Comparison of ENCODE assay signal across 27 cellular contexts in the genomic region with DNA sequence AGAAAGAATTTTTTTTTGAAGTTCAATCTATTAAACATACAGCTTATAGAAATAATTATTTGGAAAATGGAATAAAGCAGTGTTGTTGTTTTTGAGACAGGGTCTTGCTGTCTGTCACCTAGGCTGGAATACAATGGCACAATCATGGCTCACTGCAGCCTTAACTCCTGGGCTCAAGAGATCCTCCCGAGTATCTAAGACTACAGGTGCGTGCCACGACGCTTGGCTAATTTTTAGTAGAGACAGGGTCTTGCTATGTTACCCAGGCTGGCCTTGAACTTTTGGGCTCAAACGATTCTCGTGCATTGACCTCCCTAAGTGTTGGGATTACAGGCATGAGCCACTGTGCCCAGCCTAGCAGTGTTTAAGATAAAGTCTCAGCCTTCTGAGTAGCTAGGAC. TPM values are rescaled to one million over a fixed set of nuclear protein-coding genes. Genes with fewer than 3 reads are reported as not detected.
DNase-seq lines count a peak whose midpoint lies in the region; ATAC-seq, FAIRE-seq and TF ChIP-seq lines count a peak whose summit lies in the region.
"Had no signal": no experiment of that assay in that cellular context is flagged by ENCODE, and none has a peak within 500 bp of the region (broad histone marks: within the 10 kb centered on the region; RNA-seq: fewer than 3 reads in every experiment).

No MANE protein-coding gene starts in this region.

- TF ChIP-seq EP300 in A549 (IDR thresholded peaks at IDR 0.05) = no peak

- H3K4me1 Mint-ChIP-seq in activated T-helper 1 cell treated with anti-CD3 and anti-CD28 coated beads, Interleukin-12 subunit alpha, Interleukin-12 subunit beta, Interleukin-2, Interleukin-4 antibody, amounts not matched to agents 30 ng/mL and 10 ng/mL and 1 ng/mL, durations not matched to agents 14 hours and 24 hours and 36 hours (ENCODE audit: low read depth) = peaks cover 40% of the 10 kb centered on the region

- H3K36me3 Mint-ChIP-seq in activated T-helper 1 cell treated with anti-CD3 and anti-CD28 coated beads, Interleukin-12 subunit alpha, Interleukin-12 subunit beta, Interleukin-2, Interleukin-4 antibody, amounts not matched to agents 30 ng/mL and 10 ng/mL and 1 ng/mL, durations not matched to agents 14 hours and 24 hours and 36 hours (ENCODE audit: low read depth) = peaks cover 54% of the 10 kb centered on the region

- POLR2A ChIA-PET in A549 (lab: Yijun Ruan, JAX) = interaction anchor here (0.7 to 1.5 kb wide), 2 partner anchors 9 to 32 kb away, joined by 3 to 7 read pairs; a partner anchor contains a TSS
- POLR2A ChIA-PET in AG04450 (lab: Yijun Ruan, JAX) = interaction anchor here (0.6 kb wide), 1 partner anchor 113 kb away, joined by 3 read pairs; no protein-coding TSS in a partner anchor

- H3K4me2 ChIP-seq in A549 = no peak overlapping the region
- H3K4me2 ChIP-seq: BLaER1 had no signal

- no peak overlapping the region for H3K27ac ChIP-seq in A549
- H3K27ac ChIP-seq in AG04450 (ENCODE audit: low read depth, low read length) = peak overlapping the region; percentile 33
- no peak overlapping the region for H3K27ac ChIP-seq in kidney (ENCODE audit: low read depth in 2 of 2, low read length in 2 of 2)
- H3K27ac ChIP-seq: BLaER1 had no signal

- no peaks in the 10 kb centered on the region for H3K27me3 ChIP-seq in AG04450 (ENCODE audit: control insufficient read depth, insufficient read depth, low read length)
- H3K27me3 ChIP-seq: BE2C, BLaER1 had no signal

- no peaks in the 10 kb centered on the region for H3K27me3 Mint-ChIP-seq in activated T-helper 1 cell treated with anti-CD3 and anti-CD28 coated beads, Interleukin-12 subunit alpha, Interleukin-12 subunit beta, Interleukin-2, Interleukin-4 antibody, amounts not matched to agents 30 ng/mL and 10 ng/mL and 1 ng/mL, durations not matched to agents 14 hours and 24 hours and 36 hours (ENCODE audit: insufficient read depth)
- H3K27me3 Mint-ChIP-seq: CD4-positive, alpha-beta memory T cell; CD4-positive, CD25-positive, alpha-beta regulatory T cell; CD8-positive, alpha-beta memory T cell had no signal

- H3K36me3 ChIP-seq in kidney (ENCODE audit: control insufficient read depth in 1 of 2, insufficient read depth in 2 of 2, low read length in 2 of 2) = peaks cover 18 to 43% of the 10 kb centered on the region in 2 donors

- ATAC-seq in A549 (peak in 1 of 2 experiments; percentile 36; a peak in 3 of 6 replicates), GM21619 (IDR thresholded peaks at IDR 0.05; ENCODE audit: unreplicated experiment) (no peak), GM19324 (IDR thresholded peaks at IDR 0.05; ENCODE audit: low FRiP score, unreplicated experiment) (no peak)
- ATAC-seq: GM12878 had no signal

- no peak overlapping the region for H3K9ac ChIP-seq in kidney (ENCODE audit: low read length in 2 of 2)
- H3K9ac ChIP-seq: BLaER1 had no signal

- H3K4me3 ChIP-seq in A549 = no peak overlapping the region
- no peak overlapping the region for H3K4me3 ChIP-seq in AG04450 (ENCODE audit: low read depth, low read length)
- no peak overlapping the region for H3K4me3 ChIP-seq in kidney (ENCODE audit: low read length in 2 of 2)
- H3K4me3 ChIP-seq: BLaER1, GM12878 had no signal

- no peak for TF ChIP-seq RAD21 in A549 (conservative IDR thresholded peaks at IDR 0.05 in 1 of 2, IDR thresholded peaks at IDR 0.05 in 1 of 2)

- FAIRE-seq in A549 (lab: Jason Lieb, UNC) (no peak), kidney (lab: Jason Lieb, UNC) (no peak)
- FAIRE-seq: A204.1, GM12878, GM12892, GM18507 had no signal

- H3K9me3 ChIP-seq in A549 (no peaks in the 10 kb centered on the region), AG04450 (ENCODE audit: control insufficient read depth, insufficient read depth, low read length) (no peaks in the 10 kb centered on the region), kidney (ENCODE audit: control insufficient read depth in 1 of 2, low read length in 2 of 2) (no peaks in the 10 kb centered on the region)
- H3K9me3 ChIP-seq: BE2C, BLaER1 had no signal

- CTCF ChIA-PET in A549 (lab: Yijun Ruan, JAX) = interaction anchor here (0.7 to 1.4 kb wide), 5 partner anchors 9 to 152 kb away, joined by 3 to 5 read pairs (median 3); no protein-coding TSS in a partner anchor
- CTCF ChIA-PET in AG04450 (lab: Charles Lee) = interaction anchor here (1.7 to 2.0 kb wide), 2 partner anchors 11 to 151 kb away, joined by 6 to 9 read pairs; no protein-coding TSS in a partner anchor

- H3K4me1 ChIP-seq in A549 (peaks cover 7% of the 10 kb centered on the region; the same call in 2 of the 3 replicates), kidney (ENCODE audit: control insufficient read depth in 1 of 2, insufficient read depth in 1 of 2, low read depth in 1 of 2, low read length in 2 of 2) (no peaks in the 10 kb centered on the region)
- H3K4me1 ChIP-seq: BE2C had no signal

- WGBS in A549 (ENCODE audit: missing lambda C conversion rate) = 94% methylated on average over 6 of the region's 6 CpGs

- H3K4me3 Mint-ChIP-seq in activated T-helper 1 cell treated with anti-CD3 and anti-CD28 coated beads, Interleukin-12 subunit alpha, Interleukin-12 subunit beta, Interleukin-2, Interleukin-4 antibody, amounts not matched to agents 30 ng/mL and 10 ng/mL and 1 ng/mL, durations not matched to agents 14 hours and 24 hours and 36 hours = no peak overlapping the region
- H3K4me3 Mint-ChIP-seq: CD14-positive monocyte; CD4-positive, alpha-beta memory T cell; CD4-positive, CD25-positive, alpha-beta regulatory T cell; CD8-positive, alpha-beta memory T cell had no signal

- TF ChIP-seq CTCF in A549 (IDR thresholded peaks at IDR 0.05) (no peak), AG04450 (IDR thresholded peaks at IDR 0.05; ENCODE audit: low read depth, low read length) (no peak), kidney (IDR thresholded peaks at IDR 0.05; ENCODE audit: borderline replicate concordance, extremely low read depth, insufficient read depth) (no peak)

- no peaks in the 10 kb centered on the region for H3K9me3 Mint-ChIP-seq in activated T-helper 1 cell treated with anti-CD3 and anti-CD28 coated beads, Interleukin-12 subunit alpha, Interleukin-12 subunit beta, Interleukin-2, Interleukin-4 antibody, amounts not matched to agents 30 ng/mL and 10 ng/mL and 1 ng/mL, durations not matched to agents 14 hours and 24 hours and 36 hours
- H3K9me3 Mint-ChIP-seq: CD14-positive monocyte; CD4-positive, alpha-beta memory T cell; CD4-positive, CD25-positive, alpha-beta regulatory T cell; CD8-positive, alpha-beta memory T cell had no signal

- TF ChIP-seq POLR2A in A549 (IDR thresholded peaks at IDR 0.05; ENCODE audit: low read length) = no peak

- intact Hi-C loops in activated T-helper 1 cell treated with anti-CD3 and anti-CD28 coated beads, Interleukin-12 subunit alpha, Interleukin-12 subunit beta, Interleukin-2, Interleukin-4 antibody, amounts not matched to agents 30 ng/mL and 10 ng/mL and 1 ng/mL, durations not matched to agents 14 hours and 24 hours and 36 hours (cut with micrococcal nuclease) = loop anchor here (10.0 kb wide), 1 partner anchor 696 kb away; a partner anchor contains a TSS
- intact Hi-C loops in kidney (cut with DNase I) = no loop called here

- no peak for DNase-seq in A549 (ENCODE audit: low read depth in 1 of 2, low spot score in 1 of 2)
- DNase-seq in AG04450 (ENCODE audit: low read depth, low spot score) = no peak
- no peak for DNase-seq in activated T-helper 1 cell treated with anti-CD3 and anti-CD28 coated beads, Interleukin-12 subunit alpha, Interleukin-12 subunit beta, Interleukin-2, Interleukin-4 antibody, amounts not matched to agents 30 ng/mL and 10 ng/mL and 1 ng/mL, durations not matched to agents 14 hours and 24 hours and 36 hours (ENCODE audit: low spot score)
- peak; percentile 17 for DNase-seq in kidney
- no peak for DNase-seq in RPMI8226
- DNase-seq: 8988T; BE2C; C1 segment of cervical spinal cord; CD4-positive, alpha-beta memory T cell; CD4-positive, CD25-positive, alpha-beta regulatory T cell; CD8-positive, alpha-beta memory T cell; COR-L47; DMS 273 treated with DMSO at 0.1 percent for 48 hours; DMS153; DMS53; DMS79; DND-41; EL; GDM1 had no signal

- H3K27ac Mint-ChIP-seq in activated T-helper 1 cell treated with anti-CD3 and anti-CD28 coated beads, Interleukin-12 subunit alpha, Interleukin-12 subunit beta, Interleukin-2, Interleukin-4 antibody, amounts not matched to agents 30 ng/mL and 10 ng/mL and 1 ng/mL, durations not matched to agents 14 hours and 24 hours and 36 hours = peak overlapping the region; percentile 8
- H3K27ac Mint-ChIP-seq: CD4-positive, CD25-positive, alpha-beta regulatory T cell; CD8-positive, alpha-beta memory T cell had no signal

TF ChIP-seq in A549, 52 proteins besides CTCF, POLR2A, EP300 and RAD21 (continues in another document):
- no peak for TF ChIP-seq CHD4 (IDR thresholded peaks at IDR 0.05; ENCODE audit: borderline replicate concordance)

RNA-seq across cellular contexts. Expression of a gene that starts 8.8 kb away (rescaled TPM):
- 93.6 and 146 TPM in 2 replicates for polyA plus RNA-seq in A549 (2011; rRNA removed)
- 70.7 and 79.3 TPM in 2 replicates for polyA plus RNA-seq in A549 (2012; cell fraction: cytosol; rRNA removed)
- polyA plus RNA-seq in A549 (2012; cell fraction: nucleus; rRNA removed) = 35.6 and 40.7 TPM in 2 replicates
- polyA plus RNA-seq in A549 (2017; fragmentation: RNase III; extraction: RNeasy Plus Mini Kit Qiagen cat#74134 plus additional on column Dnase treatment) = 90.8 to 107 TPM (median 101 TPM) in 3 replicates
- polyA minus RNA-seq in A549 (2011; rRNA and poly(A)+ RNA removed) = 23.4 and 24.4 TPM in 2 replicates
- polyA plus RNA-seq in AG04450 (2011; rRNA removed) = 45.4 and 65.9 TPM in 2 replicates
- polyA minus RNA-seq in AG04450 (2011; rRNA and poly(A)+ RNA removed) = 22.4 and 41.8 TPM in 2 replicates
- 63.5 and 64.6 TPM in 2 replicates for total RNA-seq in activated T-helper 1 cell treated with anti-CD3 and anti-CD28 coated beads, Interleukin-12 subunit alpha, Interleukin-12 subunit beta, Interleukin-2, Interleukin-4 antibody, amounts not matched to agents 30 ng/mL and 10 ng/mL and 1 ng/mL, durations not matched to agents 14 hours and 24 hours and 36 hours
- total RNA-seq in kidney = 73.8 TPM
- 18.2 TPM for polyA plus RNA-seq in kidney (ENCODE audit: insufficient read depth, low read depth, low replicate concordance)

RNA-seq across cellular contexts. Expression of a gene that starts 23.0 kb away (rescaled TPM):
- 137 and 220 TPM in 2 replicates for polyA plus RNA-seq in A549 (2011; rRNA removed)
- polyA plus RNA-seq in A549 (2012; cell fraction: cytosol; rRNA removed) = 74.0 and 85.5 TPM in 2 replicates
- polyA plus RNA-seq in A549 (2012; cell fraction: nucleus; rRNA removed) = 44.3 and 45.3 TPM in 2 replicates
- 259 to 282 TPM (median 267 TPM) in 3 replicates for polyA plus RNA-seq in A549 (2017; fragmentation: RNase III; extraction: RNeasy Plus Mini Kit Qiagen cat#74134 plus additional on column Dnase treatment)
- polyA minus RNA-seq in A549 (2011; rRNA and poly(A)+ RNA removed) = 18.5 and 19.0 TPM in 2 replicates
- polyA plus RNA-seq in AG04450 (2011; rRNA removed) = 40.2 and 77.8 TPM in 2 replicates
- 7.5 and 8.4 TPM in 2 replicates for polyA minus RNA-seq in AG04450 (2011; rRNA and poly(A)+ RNA removed)
- 189 and 197 TPM in 2 replicates for total RNA-seq in activated T-helper 1 cell treated with anti-CD3 and anti-CD28 coated beads, Interleukin-12 subunit alpha, Interleukin-12 subunit beta, Interleukin-2, Interleukin-4 antibody, amounts not matched to agents 30 ng/mL and 10 ng/mL and 1 ng/mL, durations not matched to agents 14 hours and 24 hours and 36 hours
- 90.9 TPM for total RNA-seq in kidney
- polyA plus RNA-seq in kidney (ENCODE audit: insufficient read depth, low read depth, low replicate concordance) = 139 TPM
